Comparison of ENCODE assay signal across 15 cellular contexts in the genomic region with DNA sequence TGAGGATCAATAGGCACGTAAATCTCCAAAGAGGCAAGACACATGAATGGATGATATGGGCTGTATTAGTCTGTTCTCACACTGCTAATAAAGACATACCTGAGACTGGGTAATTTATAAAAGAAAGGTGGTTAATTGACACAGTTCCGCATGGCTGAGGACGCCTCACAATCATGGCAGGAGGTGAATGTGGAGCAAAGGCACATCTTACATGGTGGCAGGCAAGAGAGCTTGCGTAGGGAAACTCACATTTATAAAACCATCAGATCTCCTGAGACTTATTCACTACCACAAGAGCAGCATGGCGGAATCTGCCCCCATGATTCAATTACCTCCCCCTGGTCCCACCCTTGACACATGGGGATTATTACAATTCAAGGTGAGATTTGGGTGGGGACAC. TPM values are rescaled to one million over a fixed set of nuclear protein-coding genes. Genes with fewer than 3 reads are reported as not detected.
"Had no signal": no experiment of that assay in that cellular context is flagged by ENCODE, and none has a peak within 500 bp of the region (broad histone marks: within the 10 kb centered on the region; RNA-seq: fewer than 3 reads in every experiment).

No MANE protein-coding gene starts in this region.

RNA-seq across cellular contexts. Expression of gene UCN3, which starts 14.4 kb away (rescaled TPM):
- total RNA-seq: activated B cell treated with CpG ODN at 0.5 μM for 24 hours; activated CD4-positive, alpha-beta memory T cell treated with anti-CD3 and anti-CD28 coated beads for 36 hours; activated CD4-positive, alpha-beta memory T cell treated with anti-CD3 and anti-CD28 coated beads, Interleukin-2, amount 10 ng/mL, durations not matched to agents 7 days and 5 days; activated CD4-positive, alpha-beta T cell treated with anti-CD3 and anti-CD28 coated beads for 36 hours; activated CD4-positive, alpha-beta T cell treated with anti-CD3 and anti-CD28 coated beads, Interleukin-2, amount 10 ng/mL, durations not matched to agents 24 days and 14 days; activated CD4-positive, alpha-beta T cell treated with anti-CD3 and anti-CD28 coated beads, Interleukin-2, amount 10 ng/mL, durations not matched to agents 7 days and 5 days; activated CD8-positive, alpha-beta memory T cell treated with anti-CD3 and anti-CD28 coated beads for 36 hours; activated CD8-positive, alpha-beta memory T cell treated with anti-CD3 and anti-CD28 coated beads, Interleukin-2, amount 10 ng/mL, durations not matched to agents 7 days and 5 days; activated CD8-positive, alpha-beta T cell treated with anti-CD3 and anti-CD28 coated beads for 36 hours; activated CD8-positive, alpha-beta T cell treated with anti-CD3 and anti-CD28 coated beads, Interleukin-2, amount 10 ng/mL, durations not matched to agents 7 days and 5 days; T-cell; T-helper 1 cell treated with Interleukin-12 subunit alpha and Interleukin-12 subunit beta and Interleukin-4 antibody, amounts not matched to agents 30 ng/mL and 1 ng/mL, for 36 hours; T-helper 17 cell; T-helper 2 cell treated with Interferon-gamma antibody and Interleukin-4, amounts not matched to agents 100 ng/mL and 5 ng/mL, for 36 hours; WTC11 had no signal

RNA-seq across cellular contexts. Expression of gene TUBAL3, which starts 25.4 kb away (rescaled TPM):
- total RNA-seq: activated B cell treated with CpG ODN at 0.5 μM for 24 hours; activated CD4-positive, alpha-beta memory T cell treated with anti-CD3 and anti-CD28 coated beads for 36 hours; activated CD4-positive, alpha-beta memory T cell treated with anti-CD3 and anti-CD28 coated beads, Interleukin-2, amount 10 ng/mL, durations not matched to agents 7 days and 5 days; activated CD4-positive, alpha-beta T cell treated with anti-CD3 and anti-CD28 coated beads for 36 hours; activated CD4-positive, alpha-beta T cell treated with anti-CD3 and anti-CD28 coated beads, Interleukin-2, amount 10 ng/mL, durations not matched to agents 7 days and 5 days; activated CD8-positive, alpha-beta memory T cell treated with anti-CD3 and anti-CD28 coated beads for 36 hours; activated CD8-positive, alpha-beta memory T cell treated with anti-CD3 and anti-CD28 coated beads, Interleukin-2, amount 10 ng/mL, durations not matched to agents 7 days and 5 days; activated CD8-positive, alpha-beta T cell treated with anti-CD3 and anti-CD28 coated beads for 36 hours; activated CD8-positive, alpha-beta T cell treated with anti-CD3 and anti-CD28 coated beads, Interleukin-2, amount 10 ng/mL, durations not matched to agents 7 days and 5 days; T-cell; T-helper 1 cell treated with Interleukin-12 subunit alpha and Interleukin-12 subunit beta and Interleukin-4 antibody, amounts not matched to agents 30 ng/mL and 1 ng/mL, for 36 hours; T-helper 17 cell; T-helper 2 cell treated with Interferon-gamma antibody and Interleukin-4, amounts not matched to agents 100 ng/mL and 5 ng/mL, for 36 hours had no signal
